1 cellular context compared by ENCODE assay signal in the genomic region with DNA sequence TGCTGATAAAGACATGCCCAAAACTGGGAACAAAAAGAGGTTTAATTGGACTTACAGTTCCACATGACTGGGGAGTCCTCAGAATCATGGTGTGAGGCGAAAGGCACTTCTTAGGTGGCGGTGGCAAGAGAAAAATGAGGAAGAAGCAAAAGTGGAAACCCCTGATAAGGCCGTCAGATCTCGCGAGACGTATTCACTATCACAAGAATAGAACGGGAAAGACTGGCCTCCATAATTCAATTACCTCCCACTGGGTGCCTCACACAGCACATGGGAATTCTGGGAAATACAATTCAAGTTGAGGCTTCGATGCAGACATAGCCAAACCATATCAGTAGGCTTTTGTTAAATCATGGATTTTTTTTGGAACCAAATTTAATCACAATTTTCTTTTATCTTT.
A peak's percentile ranks its signal among the peaks of the same experiment; 100 is the strongest.
TF ChIP-seq lines count a peak whose summit lies in the region.

No MANE protein-coding gene starts in this region.

TF ChIP-seq in K562, 482 proteins besides CTCF, POLR2A, EP300 and RAD21:
- TF ChIP-seq ZNF232 (CRISPR knock-in tag; IDR thresholded peaks at IDR 0.05) (no peak), MAFK (IDR thresholded peaks at IDR 0.05; ENCODE audit: low read length) (no peak), CHD2 (IDR thresholded peaks at IDR 0.05; ENCODE audit: low read depth, low read length) (peak; percentile 60), MTA1 (IDR thresholded peaks at IDR 0.05; ENCODE audit: borderline replicate concordance) (no peak), ZNF695 (CRISPR knock-in tag; IDR thresholded peaks at IDR 0.05) (no peak), ATF4 (CRISPR knock-in tag; IDR thresholded peaks at IDR 0.05) (no peak), ZNF766 (CRISPR knock-in tag; conservative IDR thresholded peaks at IDR 0.05) (peak; percentile 58; the same call in 1 of the 2 replicates), SPI1 (IDR thresholded peaks at IDR 0.05; ENCODE audit: borderline replicate concordance, low read depth, low read length) (0 out of 2 replicates have a peak, but pooled peaks have one; percentile 22), CC2D1A (IDR thresholded peaks at IDR 0.05) (peak; percentile 45; the same call in 1 of the 2 replicates)
- TF ChIP-seq, protein P1, sequence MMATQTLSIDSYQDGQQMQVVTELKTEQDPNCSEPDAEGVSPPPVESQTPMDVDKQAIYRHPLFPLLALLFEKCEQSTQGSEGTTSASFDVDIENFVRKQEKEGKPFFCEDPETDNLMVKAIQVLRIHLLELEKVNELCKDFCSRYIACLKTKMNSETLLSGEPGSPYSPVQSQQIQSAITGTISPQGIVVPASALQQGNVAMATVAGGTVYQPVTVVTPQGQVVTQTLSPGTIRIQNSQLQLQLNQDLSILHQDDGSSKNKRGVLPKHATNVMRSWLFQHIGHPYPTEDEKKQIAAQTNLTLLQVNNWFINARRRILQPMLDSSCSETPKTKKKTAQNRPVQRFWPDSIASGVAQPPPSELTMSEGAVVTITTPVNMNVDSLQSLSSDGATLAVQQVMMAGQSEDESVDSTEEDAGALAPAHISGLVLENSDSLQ (IDR thresholded peaks at IDR 0.05), result no peak
- TF ChIP-seq, protein P2, sequence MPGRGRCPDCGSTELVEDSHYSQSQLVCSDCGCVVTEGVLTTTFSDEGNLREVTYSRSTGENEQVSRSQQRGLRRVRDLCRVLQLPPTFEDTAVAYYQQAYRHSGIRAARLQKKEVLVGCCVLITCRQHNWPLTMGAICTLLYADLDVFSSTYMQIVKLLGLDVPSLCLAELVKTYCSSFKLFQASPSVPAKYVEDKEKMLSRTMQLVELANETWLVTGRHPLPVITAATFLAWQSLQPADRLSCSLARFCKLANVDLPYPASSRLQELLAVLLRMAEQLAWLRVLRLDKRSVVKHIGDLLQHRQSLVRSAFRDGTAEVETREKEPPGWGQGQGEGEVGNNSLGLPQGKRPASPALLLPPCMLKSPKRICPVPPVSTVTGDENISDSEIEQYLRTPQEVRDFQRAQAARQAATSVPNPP (IDR thresholded peaks at IDR 0.05; ENCODE audit: borderline replicate concordance, insufficient read depth, insufficient read length), result no peak
